ENCODE assay signal across 2 cellular contexts in the genomic region with DNA sequence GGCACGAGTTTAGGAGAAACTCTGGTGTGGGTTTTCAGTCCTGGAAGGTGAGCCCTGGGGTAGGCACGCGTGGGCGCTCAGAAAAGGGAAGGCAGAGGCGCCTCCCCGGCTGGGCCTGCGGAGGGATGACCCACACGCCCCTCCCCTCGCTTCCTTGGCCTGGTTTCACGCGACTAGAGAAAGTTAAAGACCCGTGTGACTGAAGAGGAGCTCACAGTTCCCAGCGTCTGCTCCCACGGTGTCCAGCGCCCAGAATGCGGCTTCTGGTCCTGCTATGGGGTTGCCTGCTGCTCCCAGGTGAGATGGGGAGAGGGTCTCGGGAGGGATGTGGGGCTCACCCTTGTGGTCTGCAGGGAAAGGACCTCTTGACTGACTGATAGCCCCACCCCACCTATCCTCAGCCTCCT.
TF ChIP-seq lines count a peak whose summit lies in the region.

A gene with protein sequence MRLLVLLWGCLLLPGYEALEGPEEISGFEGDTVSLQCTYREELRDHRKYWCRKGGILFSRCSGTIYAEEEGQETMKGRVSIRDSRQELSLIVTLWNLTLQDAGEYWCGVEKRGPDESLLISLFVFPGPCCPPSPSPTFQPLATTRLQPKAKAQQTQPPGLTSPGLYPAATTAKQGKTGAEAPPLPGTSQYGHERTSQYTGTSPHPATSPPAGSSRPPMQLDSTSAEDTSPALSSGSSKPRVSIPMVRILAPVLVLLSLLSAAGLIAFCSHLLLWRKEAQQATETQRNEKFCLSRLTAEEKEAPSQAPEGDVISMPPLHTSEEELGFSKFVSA (plus strand): TSS at position 214 of the 407 bp plus-strand sequence. CDS start 41 bp downstream, at position 255.

TF ChIP-seq in HCT116, 20 proteins besides CTCF, POLR2A, EP300 and RAD21 (continued from another document):
- TF ChIP-seq EZH2phosphoT487 (IDR thresholded peaks at IDR 0.05; ENCODE audit: borderline replicate concordance), result no peak

TF ChIP-seq in K562, 482 proteins besides CTCF, POLR2A, EP300 and RAD21 (continued from another document):
- no peak for TF ChIP-seq HMGN3 (IDR thresholded peaks at IDR 0.05; ENCODE audit: borderline replicate concordance, extremely low read depth, insufficient read length, low read depth, low read length)
- no peak for TF ChIP-seq PHB (CRISPR knock-in tag; IDR thresholded peaks at IDR 0.05)
- TF ChIP-seq CBX2 (IDR thresholded peaks at IDR 0.05; ENCODE audit: insufficient read depth, low read length, poor library complexity, severe bottlenecking), result no peak
- TF ChIP-seq SAP30 (IDR thresholded peaks at IDR 0.05; ENCODE audit: borderline replicate concordance, insufficient read depth, low read depth, low read length, poor library complexity, severe bottlenecking), result no peak
- TF ChIP-seq, protein P1, sequence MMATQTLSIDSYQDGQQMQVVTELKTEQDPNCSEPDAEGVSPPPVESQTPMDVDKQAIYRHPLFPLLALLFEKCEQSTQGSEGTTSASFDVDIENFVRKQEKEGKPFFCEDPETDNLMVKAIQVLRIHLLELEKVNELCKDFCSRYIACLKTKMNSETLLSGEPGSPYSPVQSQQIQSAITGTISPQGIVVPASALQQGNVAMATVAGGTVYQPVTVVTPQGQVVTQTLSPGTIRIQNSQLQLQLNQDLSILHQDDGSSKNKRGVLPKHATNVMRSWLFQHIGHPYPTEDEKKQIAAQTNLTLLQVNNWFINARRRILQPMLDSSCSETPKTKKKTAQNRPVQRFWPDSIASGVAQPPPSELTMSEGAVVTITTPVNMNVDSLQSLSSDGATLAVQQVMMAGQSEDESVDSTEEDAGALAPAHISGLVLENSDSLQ (IDR thresholded peaks at IDR 0.05), result no peak
